Comparison of ENCODE assay signal across 21 cellular contexts in genomic region chr2:99879481-99879880, GRCh38.
DNase-seq lines count a peak whose midpoint lies in the region; ATAC-seq and TF ChIP-seq lines count a peak whose summit lies in the region.
"Had no signal": no experiment of that assay in that cellular context is flagged by ENCODE, and none has a peak within 500 bp of the region (broad histone marks: within the 10 kb centered on the region; RNA-seq: fewer than 3 reads in every experiment).

No MANE protein-coding gene starts in this region.

- H3K4me3 ChIP-seq in left ventricle myocardium inferior: no peak overlapping the region
- H3K4me3 ChIP-seq in fibroblast of mammary gland (ENCODE audit: control insufficient read depth, low read depth, low read length): no peak overlapping the region
- no peak overlapping the region for H3K4me3 ChIP-seq in prostate gland
- H3K4me3 ChIP-seq: K562, ovary, upper lobe of right lung had no signal

- TF ChIP-seq CTCF in left ventricle myocardium inferior (IDR thresholded peaks at IDR 0.05; ENCODE audit: borderline replicate concordance): no peak
- TF ChIP-seq CTCF in fibroblast of mammary gland (conservative IDR thresholded peaks at IDR 0.05; ENCODE audit: control insufficient read depth, insufficient read depth, low read depth, low read length): no peak
- TF ChIP-seq CTCF in prostate gland (IDR thresholded peaks at IDR 0.05): no peak
- no peak for TF ChIP-seq CTCF in nephron progenitor cell (IDR thresholded peaks at IDR 0.05)

- no peaks in the 10 kb centered on the region for H3K36me3 ChIP-seq in left ventricle myocardium inferior
- H3K36me3 ChIP-seq in prostate gland: no peaks in the 10 kb centered on the region
- H3K36me3 ChIP-seq: ovary, upper lobe of right lung had no signal

- no peaks in the 10 kb centered on the region for H3K9me3 Mint-ChIP-seq in nephron progenitor cell
- H3K9me3 Mint-ChIP-seq: activated T-helper 2 cell treated with anti-CD3 and anti-CD28 coated beads, Interferon-gamma antibody, Interleukin-2, Interleukin-4, amounts not matched to agents 10 μg/mL and 5 μg/mL and 100 μg/mL, durations not matched to agents 14 hours and 24 hours and 36 hours; stimulated activated naive CD8-positive, alpha-beta T cell treated with anti-CD3 and anti-CD28 coated beads, Interleukin-15, Interleukin-2, amounts not matched to agents 100 ng/mL and 50 ng/mL, for 24 hours had no signal

- H3K27me3 Mint-ChIP-seq in nephron progenitor cell (ENCODE audit: low read depth, poor library complexity): peaks cover 3% of the 10 kb centered on the region
- H3K27me3 Mint-ChIP-seq: CD4-positive, CD25-positive, alpha-beta regulatory T cell; stimulated activated naive CD8-positive, alpha-beta T cell treated with anti-CD3 and anti-CD28 coated beads, Interleukin-15, Interleukin-2, amounts not matched to agents 100 ng/mL and 50 ng/mL, for 24 hours had no signal

- WGBS in prostate gland: 58% methylated on average over 4 of the region's 4 CpGs

- no peak for TF ChIP-seq POLR2A in prostate gland (IDR thresholded peaks at IDR 0.05)

- no peaks in the 10 kb centered on the region for H3K9me3 ChIP-seq in left ventricle myocardium inferior (replicated peaks)
- H3K9me3 ChIP-seq in prostate gland: no peaks in the 10 kb centered on the region
- H3K9me3 ChIP-seq: ovary, upper lobe of right lung had no signal

- H3K4me1 ChIP-seq in left ventricle myocardium inferior: peaks cover 20% of the 10 kb centered on the region
- no peaks in the 10 kb centered on the region for H3K4me1 ChIP-seq in prostate gland (replicated peaks)
- H3K4me1 ChIP-seq: upper lobe of right lung had no signal

- H3K4me3 Mint-ChIP-seq in nephron progenitor cell: no peak overlapping the region
- H3K4me3 Mint-ChIP-seq: CD4-positive, CD25-positive, alpha-beta regulatory T cell; stimulated activated naive CD8-positive, alpha-beta T cell treated with anti-CD3 and anti-CD28 coated beads, Interleukin-15, Interleukin-2, amounts not matched to agents 100 ng/mL and 50 ng/mL, for 24 hours had no signal

- no peaks in the 10 kb centered on the region for H3K27me3 ChIP-seq in left ventricle myocardium inferior (ENCODE audit: low read depth)
- H3K27me3 ChIP-seq in prostate gland (replicated peaks; ENCODE audit: insufficient read depth): no peaks in the 10 kb centered on the region
- H3K27me3 ChIP-seq: ovary, upper lobe of right lung had no signal

- H3K27ac ChIP-seq in left ventricle myocardium inferior (replicated peaks): peak overlapping the region; percentile 4
- H3K27ac ChIP-seq in prostate gland: no peak overlapping the region
- H3K27ac ChIP-seq: ovary, upper lobe of right lung had no signal

- peaks cover 79% of the 10 kb centered on the region for H3K4me1 Mint-ChIP-seq in nephron progenitor cell
- H3K4me1 Mint-ChIP-seq: CD4-positive, CD25-positive, alpha-beta regulatory T cell had no signal

- DNase-seq in left ventricle myocardium inferior: no peak
- no peak for DNase-seq in Right ventricle myocardium superior
- DNase-seq in SK-MEL-5 (ENCODE audit: low read depth, low spot score): peak; percentile 65
- peak; percentile 55 for DNase-seq in fibroblast of mammary gland (ENCODE audit: low read depth)
- DNase-seq in prostate gland (ENCODE audit: low spot score): no peak
- DNase-seq in nephron progenitor cell: no peak
- no peak for DNase-seq in HPDE6-E6E7 (ENCODE audit: extremely low spot score)
- DNase-seq: activated CD4-positive, alpha-beta T cell treated with anti-CD3 and anti-CD28 coated beads for 48 hours; CD4-positive, CD25-positive, alpha-beta regulatory T cell; left ventricle myocardium superior; NCI-H2029 treated with DMSO at 0.1 percent for 48 hours; NK-92 treated with Interleukin-12 subunit alpha and Interleukin-12 subunit beta, amount 100 ng/mL, for 24 hours; ovary; T-helper 1 cell; upper lobe of right lung had no signal

- H3K36me3 Mint-ChIP-seq in nephron progenitor cell (ENCODE audit: low read depth): peaks cover 26% of the 10 kb centered on the region

- ATAC-seq in Right ventricle myocardium superior (ENCODE audit: poor library complexity) (no peak), GM18873 (IDR thresholded peaks at IDR 0.05; ENCODE audit: low FRiP score, unreplicated experiment) (no peak)
- ATAC-seq: esophagus mucosa, HCT116, K562, left ventricle myocardium superior, upper lobe of right lung had no signal

- H3K27ac Mint-ChIP-seq in nephron progenitor cell: no peak overlapping the region
- H3K27ac Mint-ChIP-seq: activated T-helper 2 cell treated with anti-CD3 and anti-CD28 coated beads, Interferon-gamma antibody, Interleukin-2, Interleukin-4, amounts not matched to agents 10 μg/mL and 5 μg/mL and 100 μg/mL, durations not matched to agents 14 hours and 24 hours and 36 hours; CD4-positive, CD25-positive, alpha-beta regulatory T cell; stimulated activated naive CD8-positive, alpha-beta T cell treated with anti-CD3 and anti-CD28 coated beads, Interleukin-15, Interleukin-2, amounts not matched to agents 100 ng/mL and 50 ng/mL, for 24 hours had no signal

- in situ Hi-C loops in SK-MEL-5 (cut with HindIII; ENCODE audit: low pct_unique_long_range_greater_than_20kb, low sequenced_read_pairs): no loop called here

- intact Hi-C loops in left ventricle myocardium inferior (cut with micrococcal nuclease) (no loop called here), Right ventricle myocardium superior (cut with DNase I) (no loop called here), prostate gland (cut with DNase I) (no loop called here)

Comparison
In these comparisons a context has a peak if more than half of its experiments do, and no peak if none do; other contexts are left out.
1. DNase-seq: peak in SK-MEL-5 (single experiment) and fibroblast of mammary gland (single experiment); none in left ventricle myocardium inferior (single experiment), Right ventricle myocardium superior (single experiment), prostate gland (single experiment), nephron progenitor cell (single experiment) and HPDE6-E6E7 (single experiment).